In genomic region chr1:90402893-90403849, GRCh38 we compare ENCODE assay signal across 9 cellular contexts.
DNase-seq lines count a peak whose midpoint lies in the region; ATAC-seq lines count a peak whose summit lies in the region.
"Had no signal": no experiment of that assay in that cellular context is flagged by ENCODE, and none has a peak within 500 bp of the region (broad histone marks: within the 10 kb centered on the region; RNA-seq: fewer than 3 reads in every experiment).

No MANE protein-coding gene starts in this region.

- H3K9me3 Mint-ChIP-seq in activated CD4-positive, alpha-beta T cell treated with anti-CD3 and anti-CD28 coated beads, Interleukin-2, amount 10 ng/mL, durations not matched to agents 7 days and 5 days = no peaks in the 10 kb centered on the region

- no peaks in the 10 kb centered on the region for H3K4me1 Mint-ChIP-seq in activated CD4-positive, alpha-beta T cell treated with anti-CD3 and anti-CD28 coated beads, Interleukin-2, amount 10 ng/mL, durations not matched to agents 7 days and 5 days

- no peak overlapping the region for H3K27ac Mint-ChIP-seq in activated CD4-positive, alpha-beta T cell treated with anti-CD3 and anti-CD28 coated beads, Interleukin-2, amount 10 ng/mL, durations not matched to agents 7 days and 5 days

- H3K36me3 Mint-ChIP-seq in activated CD4-positive, alpha-beta T cell treated with anti-CD3 and anti-CD28 coated beads, Interleukin-2, amount 10 ng/mL, durations not matched to agents 7 days and 5 days (ENCODE audit: low read depth) = no peaks in the 10 kb centered on the region

- ATAC-seq in GM18907 (IDR thresholded peaks at IDR 0.05; ENCODE audit: unreplicated experiment) (no peak), HG02678 (IDR thresholded peaks at IDR 0.05; ENCODE audit: unreplicated experiment) (no peak)

- H3K4me3 Mint-ChIP-seq in activated CD4-positive, alpha-beta T cell treated with anti-CD3 and anti-CD28 coated beads, Interleukin-2, amount 10 ng/mL, durations not matched to agents 7 days and 5 days = no peak overlapping the region

- peak; percentile 36 for DNase-seq in AG20443 (ENCODE audit: low spot score)
- peak; percentile 93 for DNase-seq in HT-29 (ENCODE audit: low spot score)
- peak; percentile 97 for DNase-seq in astrocyte of the hippocampus (ENCODE audit: low read depth, low spot score)
- DNase-seq in kidney glomerular epithelial cell (lab: John Stamatoyannopoulos, UW) = peak; percentile 94
- DNase-seq in T-helper 9 cell = no peak
- DNase-seq in activated CD4-positive, alpha-beta T cell treated with anti-CD3 and anti-CD28 coated beads, Interleukin-2, amount 10 ng/mL, durations not matched to agents 7 days and 5 days = no peak
- DNase-seq: activated CD4-positive, alpha-beta T cell treated with anti-CD3 and anti-CD28 coated beads for 4 hours had no signal

- CTCF ChIA-PET in activated CD4-positive, alpha-beta T cell treated with anti-CD3 and anti-CD28 coated beads, Interleukin-2, amount 10 ng/mL, durations not matched to agents 7 days and 5 days (lab: Charles Lee) = no interaction called here

- peaks cover 4% of the 10 kb centered on the region for H3K27me3 Mint-ChIP-seq in activated CD4-positive, alpha-beta T cell treated with anti-CD3 and anti-CD28 coated beads, Interleukin-2, amount 10 ng/mL, durations not matched to agents 7 days and 5 days

- POLR2A ChIA-PET in activated CD4-positive, alpha-beta T cell treated with anti-CD3 and anti-CD28 coated beads, Interleukin-2, amount 10 ng/mL, durations not matched to agents 7 days and 5 days (lab: Charles Lee) = no interaction called here

Comparison
In these comparisons a context has a peak if more than half of its experiments do, and no peak if none do; other contexts are left out.
1. DNase-seq: peak in AG20443 (single experiment), HT-29 (single experiment), astrocyte of the hippocampus (single experiment) and kidney glomerular epithelial cell (single experiment); none in T-helper 9 cell (single experiment) and activated CD4-positive, alpha-beta T cell treated with anti-CD3 and anti-CD28 coated beads, Interleukin-2, amount 10 ng/mL, durations not matched to agents 7 days and 5 days (single experiment).